In the genomic region with DNA sequence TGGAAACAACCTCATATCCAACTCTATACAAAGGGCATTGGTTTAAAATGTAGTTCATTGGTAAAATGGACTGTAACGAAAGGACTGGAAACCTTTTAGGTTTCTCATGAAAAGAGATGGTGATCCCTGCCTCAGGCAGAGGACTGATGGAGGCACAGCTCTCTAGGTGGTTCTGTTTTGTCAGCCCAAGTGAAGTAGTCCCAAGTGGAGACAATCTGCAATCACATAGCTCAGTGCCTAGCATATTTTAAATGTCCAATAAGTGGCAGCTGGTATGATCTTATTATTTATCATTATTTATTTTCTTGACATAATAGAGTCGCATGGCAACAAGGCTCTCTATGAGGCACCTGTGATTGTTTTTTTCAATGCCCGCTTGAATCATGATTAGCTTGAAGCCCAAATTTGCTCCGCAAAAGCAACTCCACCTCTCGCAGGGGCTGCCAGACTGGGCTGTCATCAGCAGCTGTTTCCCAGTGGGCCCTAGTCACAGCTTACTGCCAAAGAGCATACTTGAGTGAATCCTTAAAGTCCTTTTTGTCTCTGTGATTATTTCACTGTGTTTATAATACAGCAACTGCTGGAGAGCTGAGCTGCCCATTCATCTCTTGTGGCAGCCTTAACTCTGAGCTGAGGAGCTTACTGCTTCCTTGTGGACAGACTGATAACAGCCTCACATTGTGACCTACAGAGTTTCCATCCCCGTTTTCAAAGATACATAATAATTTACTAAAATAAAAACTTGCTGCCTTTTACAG, we compare ENCODE assay signal across 9 cellular contexts. TPM values are rescaled to one million over a fixed set of nuclear protein-coding genes. Genes with fewer than 3 reads are reported as not detected.
A peak's percentile ranks its signal among the peaks of the same experiment; 100 is the strongest.
DNase-seq lines count a peak whose midpoint lies in the region; ATAC-seq, FAIRE-seq and TF ChIP-seq lines count a peak whose summit lies in the region.
"Had no signal": no experiment of that assay in that cellular context is flagged by ENCODE, and none has a peak within 500 bp of the region (broad histone marks: within the 10 kb centered on the region; RNA-seq: fewer than 3 reads in every experiment).

No MANE protein-coding gene starts in this region.

- H2AFZ ChIP-seq in hepatocyte, result no peak overlapping the region

- H3K4me2 ChIP-seq in hepatocyte, result no peak overlapping the region

- DNase-seq in A673 (ENCODE audit: low spot score) (peak; percentile 44), M059J (ENCODE audit: low read depth) (peak; percentile 47), amniotic epithelial cell (ENCODE audit: low read depth) (peak; percentile 60), hepatocyte (ENCODE audit: low spot score) (peak; percentile 37), iPS-NIHi11 (ENCODE audit: low spot score) (no peak), GM13977 (ENCODE audit: low spot score) (no peak), small intestine (no peak)
- DNase-seq: left lung had no signal

- no peaks in the 10 kb centered on the region for H3K79me2 ChIP-seq in hepatocyte

- no peak for FAIRE-seq in small intestine (lab: Jason Lieb, UNC)

- no peaks in the 10 kb centered on the region for H3K36me3 ChIP-seq in A673 (ENCODE audit: insufficient read depth, low read length, poor library complexity, severe bottlenecking)
- H3K36me3 ChIP-seq in hepatocyte (replicated peaks; ENCODE audit: insufficient read depth, low read depth), result no peaks in the 10 kb centered on the region
- H3K36me3 ChIP-seq in small intestine (ENCODE audit: control insufficient read depth in 2 of 2, insufficient read depth in 2 of 2, low read length in 2 of 2), result no peaks in the 10 kb centered on the region
- H3K36me3 ChIP-seq: left lung had no signal

- intact Hi-C loops in A673 (cut with micrococcal nuclease; ENCODE audit: unreplicated experiment), result no loop called here

- H3K27ac ChIP-seq in A673 (ENCODE audit: low read depth, low read length, poor library complexity, severe bottlenecking) (no peak overlapping the region), hepatocyte (no peak overlapping the region), small intestine (ENCODE audit: low read depth in 1 of 2, low read length in 1 of 2) (no peak overlapping the region)
- H3K27ac ChIP-seq: left lung had no signal

- in situ Hi-C loops in GM13977 (cut with MboI; ENCODE audit: low pct_unique_long_range_greater_than_20kb, low sequenced_read_pairs, unreplicated experiment), result no loop called here

- H3K27me3 ChIP-seq in A673 (replicated peaks; ENCODE audit: insufficient read depth, low read depth, low read length, poor library complexity), result no peaks in the 10 kb centered on the region
- H3K27me3 ChIP-seq in hepatocyte, result no peaks in the 10 kb centered on the region
- no peaks in the 10 kb centered on the region for H3K27me3 ChIP-seq in small intestine (ENCODE audit: control insufficient read depth in 2 of 2, insufficient read depth in 2 of 2, low read length in 2 of 2)
- H3K27me3 ChIP-seq: left lung had no signal

- no TSS peak for BruUV-seq in A673 (replicated peaks; lab: Mats Ljungman, UMichigan)

- H3K9me3 ChIP-seq in A673 (ENCODE audit: low read depth, low read length, poor library complexity, severe bottlenecking) (no peaks in the 10 kb centered on the region), hepatocyte (ENCODE audit: low read depth) (no peaks in the 10 kb centered on the region), small intestine (ENCODE audit: control insufficient read depth, low read depth) (no peaks in the 10 kb centered on the region)
- H3K9me3 ChIP-seq: left lung had no signal

- H3K4me1 ChIP-seq in A673 (ENCODE audit: insufficient read depth, low read length, poor library complexity, severe bottlenecking) (peaks cover 7% of the 10 kb centered on the region), hepatocyte (ENCODE audit: insufficient read depth) (peaks cover 3% of the 10 kb centered on the region), small intestine (ENCODE audit: control insufficient read depth in 2 of 2, insufficient read depth in 1 of 2, low read depth in 1 of 2, low read length in 1 of 2) (no peaks in the 10 kb centered on the region)
- H3K4me1 ChIP-seq: left lung had no signal

- CTCF ChIA-PET in A673 (lab: Charles Lee), result no interaction called here

- TF ChIP-seq CTCF in A673 (conservative IDR thresholded peaks at IDR 0.05; ENCODE audit: low read depth, low read length) (peak; percentile 35; the same call in 1 of the 2 replicates), hepatocyte (IDR thresholded peaks at IDR 0.05; ENCODE audit: poor library complexity) (peak; percentile 39), GM13977 (IDR thresholded peaks at IDR 0.05; ENCODE audit: extremely low read depth, insufficient read depth, missing control alignments) (no peak)

- H3K9me2 ChIP-seq in hepatocyte (replicated peaks; ENCODE audit: insufficient read depth), result no peaks in the 10 kb centered on the region

- H3K4me3 ChIP-seq in A673 (ENCODE audit: low read depth, low read length, poor library complexity, severe bottlenecking) (no peak overlapping the region), hepatocyte (no peak overlapping the region), small intestine (ENCODE audit: low read depth in 1 of 2, low read length in 2 of 2) (no peak overlapping the region)
- H3K4me3 ChIP-seq: left lung had no signal

- H4K20me1 ChIP-seq in hepatocyte (ENCODE audit: insufficient read depth, poor library complexity, severe bottlenecking), result no peaks in the 10 kb centered on the region

- WGBS in hepatocyte (ENCODE audit: low lambda C conversion rate, missing lambda C conversion rate), result 69% methylated on average over 6 of the region's 6 CpGs
- 58 to 67% (median 64%) methylated on average over 6 of the region's 6 CpGs for WGBS in small intestine, 3 donors

- POLR2A ChIA-PET in A673 (lab: Charles Lee; ENCODE audit: low non-redundant PET), result no interaction called here

- no peak for ATAC-seq in GM18867 (IDR thresholded peaks at IDR 0.05; ENCODE audit: unreplicated experiment)
- ATAC-seq: left lung had no signal

RNA-seq across cellular contexts. Expression of a gene that starts 19.7 kb away (rescaled TPM):
- 19.5 and 20.5 TPM in 2 replicates for total RNA-seq in A673 (2021)
- total RNA-seq in M059J (2014; rRNA removed; shearing (Covaris generic)), result 31.3 and 40.5 TPM in 2 replicates
- 86.9 and 91.4 TPM in 2 replicates for total RNA-seq in hepatocyte
- 74.7 and 81.5 TPM in 2 replicates for polyA plus RNA-seq in hepatocyte
- polyA plus RNA-seq in small intestine, result 1 to 10 TPM in 1 of 3 donors, under 1 TPM in 2; 0.57 to 1.3 (median 0.81) TPM

Comparison
In these comparisons a context has a peak if more than half of its experiments do, and no peak if none do; other contexts are left out.
1. DNase-seq: peak in A673 (single experiment), M059J (single experiment), amniotic epithelial cell (single experiment) and hepatocyte (single experiment); none in iPS-NIHi11 (single experiment), GM13977 (single experiment) and small intestine (single experiment).